ENCODE assay signal across 8 cellular contexts in the genomic region with DNA sequence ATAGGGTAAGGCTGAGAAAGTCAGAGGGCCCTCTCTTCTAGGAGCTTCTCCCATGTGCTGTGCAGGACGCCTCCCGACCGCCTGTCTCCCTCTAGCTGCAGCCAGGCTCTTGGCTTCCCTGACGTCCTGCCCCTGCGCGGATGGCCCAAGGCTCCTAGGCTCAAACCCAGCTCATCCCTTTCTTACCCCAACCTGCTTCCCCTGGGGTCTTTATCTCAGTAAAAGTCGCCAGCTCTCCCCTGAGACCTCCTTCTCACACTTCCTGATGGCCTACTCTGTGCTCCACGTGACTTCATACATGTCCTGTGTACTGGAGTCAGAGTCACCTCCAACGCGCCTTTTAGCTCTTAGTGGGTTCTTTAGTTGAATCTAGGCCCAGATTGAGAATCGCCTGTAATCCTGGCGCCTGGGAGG.
DNase-seq lines count a peak whose midpoint lies in the region; ATAC-seq lines count a peak whose summit lies in the region.

No MANE protein-coding gene starts in this region.

- peak overlapping the region; percentile 94 to 95 for H3K27ac ChIP-seq in mucosa of rectum (ENCODE audit: low read depth in 2 of 2, low read length in 2 of 2)

- no peaks in the 10 kb centered on the region for H3K27me3 ChIP-seq in mucosa of rectum (ENCODE audit: control insufficient read depth in 2 of 2, insufficient read depth in 2 of 2, low read length in 2 of 2)

- H3K9me3 ChIP-seq in ES-I3 (ENCODE audit: control insufficient read depth, insufficient read depth, low read length) (no peaks in the 10 kb centered on the region), mucosa of rectum (ENCODE audit: control insufficient read depth in 2 of 2, low read length in 2 of 2) (no peaks in the 10 kb centered on the region)

- H3K36me3 ChIP-seq in ES-I3 (ENCODE audit: insufficient read depth, low read length) (0 out of 2 replicates have a peak, but pooled peaks cover 2% of the 10 kb centered on the region), mucosa of rectum (ENCODE audit: control insufficient read depth in 2 of 2, insufficient read depth in 2 of 2, low read length in 2 of 2) (peaks cover 0 to 11% of the 10 kb centered on the region in 2 donors)

- peak; percentile 65 for DNase-seq in NCI-H748 (lab: John Stamatoyannopoulos, UW; ENCODE audit: unreplicated experiment)
- peak; percentile 87 for DNase-seq in activated CD8-positive, alpha-beta memory T cell treated with anti-CD3 and anti-CD28 coated beads for 24 hours
- DNase-seq in epidermal melanocyte (ENCODE audit: insufficient read length, low spot score) = peak; percentile 88
- DNase-seq in stimulated activated naive CD4-positive, alpha-beta T cell treated with Interleukin-2 at 50 U/mL for 16 hours (lab: John Stamatoyannopoulos, UW) = peak; percentile 64

- peak; percentile 46 for ATAC-seq in HG02759 (IDR thresholded peaks at IDR 0.05; ENCODE audit: unreplicated experiment)
- ATAC-seq in HG03521 (IDR thresholded peaks at IDR 0.05; ENCODE audit: unreplicated experiment) = no peak

- H3K4me1 ChIP-seq in ES-I3 (ENCODE audit: insufficient read depth, low read length) = no peaks in the 10 kb centered on the region; the same call in 1 of the 2 replicates
- H3K4me1 ChIP-seq in mucosa of rectum (ENCODE audit: control insufficient read depth in 2 of 2, insufficient read depth in 2 of 2, low read length in 2 of 2) = peaks cover 18 to 21% of the 10 kb centered on the region in 2 donors

- H3K9ac ChIP-seq in ES-I3 (ENCODE audit: low read depth, low read length) (peak overlapping the region; percentile 90), mucosa of rectum (ENCODE audit: low read depth in 1 of 2, low read length in 2 of 2) (peak overlapping the region; percentile 97 to 98)

- peak overlapping the region; percentile 83 to 93 for H3K4me3 ChIP-seq in mucosa of rectum (ENCODE audit: low read length in 2 of 2)
